21 cellular contexts compared by ENCODE assay signal in the genomic region with DNA sequence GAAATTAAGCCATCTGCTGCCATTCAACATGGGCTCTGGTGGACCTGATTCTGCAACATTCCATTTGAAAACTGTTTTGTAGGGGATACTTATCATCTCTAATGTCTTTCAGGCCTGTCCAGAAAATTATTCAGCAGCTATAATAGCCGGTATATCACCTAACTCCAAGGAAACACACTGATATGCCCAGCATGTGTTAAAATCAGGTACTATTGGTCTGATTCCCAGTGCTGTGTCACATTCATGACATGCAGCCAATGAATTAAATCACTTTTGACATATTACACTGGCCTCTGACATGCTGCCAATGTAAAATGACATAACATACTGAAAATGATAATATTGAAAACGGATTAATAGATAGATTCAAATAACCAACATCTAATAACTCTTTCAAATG.
A peak's percentile ranks its signal among the peaks of the same experiment; 100 is the strongest.
DNase-seq lines count a peak whose midpoint lies in the region; ATAC-seq and TF ChIP-seq lines count a peak whose summit lies in the region.
"Had no signal": no experiment of that assay in that cellular context is flagged by ENCODE, and none has a peak within 500 bp of the region (broad histone marks: within the 10 kb centered on the region; RNA-seq: fewer than 3 reads in every experiment).

No MANE protein-coding gene starts in this region.

- H3K27ac ChIP-seq in heart left ventricle (peak overlapping the region in 1 of 12 donors; percentile 46), left ventricle myocardium inferior (replicated peaks) (peak overlapping the region; percentile 52)
- H3K27ac ChIP-seq: BLaER1 had no signal

- no peaks in the 10 kb centered on the region for H3K36me3 ChIP-seq in heart left ventricle
- no peaks in the 10 kb centered on the region for H3K36me3 ChIP-seq in left ventricle myocardium inferior
- H3K36me3 ChIP-seq: BE2C, BLaER1 had no signal

- intact Hi-C loops in Right ventricle myocardium inferior (cut with DNase I) (no loop called here), left cardiac atrium (cut with DNase I) (no loop called here), heart left ventricle (cut with DNase I) (no loop called here), cardiac septum (cut with DNase I) (no loop called here), left ventricle myocardium inferior (cut with micrococcal nuclease) (no loop called here), left ventricle myocardium superior (cut with micrococcal nuclease) (no loop called here)

- H3K27me3 ChIP-seq in heart left ventricle = no peaks in the 10 kb centered on the region
- no peaks in the 10 kb centered on the region for H3K27me3 ChIP-seq in left ventricle myocardium inferior (ENCODE audit: low read depth)
- H3K27me3 ChIP-seq: BE2C, BLaER1 had no signal

- peak; percentile 64 for ATAC-seq in Right ventricle myocardium inferior
- no peak for ATAC-seq in left cardiac atrium
- peak; percentile 52 to 85 (median 72) for ATAC-seq in heart left ventricle
- peak; percentile 90 for ATAC-seq in left ventricle myocardium superior

- DNase-seq in Right ventricle myocardium inferior (ENCODE audit: missing footprints) (no peak), left cardiac atrium (no peak), heart left ventricle (no peak), cardiac septum (ENCODE audit: low spot score) (no peak), left ventricle myocardium inferior (no peak), left ventricle myocardium superior (no peak), DMS53 treated with DMSO at 0.1 percent for 48 hours (lab: John Stamatoyannopoulos, UW; ENCODE audit: unreplicated experiment) (no peak)
- DNase-seq: 8988T; ACHN; BE2C; C1 segment of cervical spinal cord; CD4-positive, alpha-beta memory T cell; CD4-positive, CD25-positive, alpha-beta regulatory T cell; CD8-positive, alpha-beta memory T cell; COR-L47; DMS 273 treated with DMSO at 0.1 percent for 48 hours; DMS153; DMS53; DMS79 treated with DMSO at 0.1 percent for 48 hours; GF-D8 had no signal

- 37 to 46% (median 39%) methylated on average over 2 of the region's 2 CpGs for WGBS in heart left ventricle, 4 donors

- no peak for TF ChIP-seq POLR2A in heart left ventricle (IDR thresholded peaks at IDR 0.05)

- H3K9me3 ChIP-seq in heart left ventricle (peaks cover 0 to 18% (median 0%) of the 10 kb centered on the region in 12 donors), left ventricle myocardium inferior (replicated peaks) (peaks cover 12% of the 10 kb centered on the region)
- H3K9me3 ChIP-seq: BE2C had no signal

- H3K4me1 ChIP-seq in heart left ventricle = peaks cover 0 to 3% (median 0%) of the 10 kb centered on the region in 12 donors
- no peaks in the 10 kb centered on the region for H3K4me1 ChIP-seq in left ventricle myocardium inferior
- H3K4me1 ChIP-seq: BE2C, BLaER1 had no signal

- TF ChIP-seq CTCF in heart left ventricle (IDR thresholded peaks at IDR 0.05) = no peak
- no peak for TF ChIP-seq CTCF in left ventricle myocardium inferior (IDR thresholded peaks at IDR 0.05; ENCODE audit: borderline replicate concordance)

- H3K4me3 ChIP-seq in heart left ventricle = no peak overlapping the region
- no peak overlapping the region for H3K4me3 ChIP-seq in left ventricle myocardium inferior
- H3K4me3 ChIP-seq: BLaER1 had no signal

Comparison
In these comparisons a context has a peak if more than half of its experiments do, and no peak if none do; other contexts are left out.
1. ATAC-seq: peak in Right ventricle myocardium inferior (single experiment), heart left ventricle (4 of 4) and left ventricle myocardium superior (single experiment); none in left cardiac atrium (0 of 2).